ENCODE assay signal across 12 cellular contexts in the genomic region with DNA sequence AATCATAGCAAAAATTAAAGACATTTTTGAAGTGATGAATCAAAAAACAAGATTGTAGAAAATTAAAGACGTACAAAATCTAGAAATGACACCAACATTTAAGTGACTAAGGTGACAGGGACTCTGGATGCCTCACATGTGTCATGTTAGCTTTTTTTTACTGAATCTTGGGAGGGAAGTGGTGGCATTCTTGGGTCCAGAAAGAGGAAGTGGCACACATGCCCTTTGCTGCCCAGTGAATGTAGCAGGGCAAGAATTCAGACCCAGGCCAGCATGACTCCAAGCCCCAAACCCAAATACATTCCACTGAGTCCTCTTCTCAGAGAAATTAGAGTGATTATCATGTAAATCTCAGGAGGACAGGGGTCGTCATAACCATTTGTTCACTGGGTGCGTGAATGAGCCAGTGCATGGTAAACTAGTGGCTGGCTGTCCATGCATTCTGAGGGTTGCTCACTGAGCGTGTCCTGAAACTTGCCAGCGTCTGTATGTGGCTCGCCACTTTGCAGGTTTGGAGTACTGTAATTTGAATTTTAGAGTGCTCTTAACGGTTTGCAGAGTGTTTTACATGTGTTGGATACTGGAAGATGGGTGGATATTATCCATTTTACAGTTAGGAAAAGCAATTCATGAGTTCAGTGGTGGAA. TPM values are rescaled to one million over a fixed set of nuclear protein-coding genes. Genes with fewer than 3 reads are reported as not detected.
DNase-seq lines count a peak whose midpoint lies in the region; TF ChIP-seq lines count a peak whose summit lies in the region.
"Had no signal": no experiment of that assay in that cellular context is flagged by ENCODE, and none has a peak within 500 bp of the region (broad histone marks: within the 10 kb centered on the region; RNA-seq: fewer than 3 reads in every experiment).

No MANE protein-coding gene starts in this region.

- TF ChIP-seq EP300 in stomach (IDR thresholded peaks at IDR 0.05): no peak

- no peak for TF ChIP-seq POLR2A in stomach (IDR thresholded peaks at IDR 0.05)
- no peak for TF ChIP-seq POLR2A in spleen (IDR thresholded peaks at IDR 0.05)

- TF ChIP-seq CTCF in stomach (IDR thresholded peaks at IDR 0.05) (no peak), spleen (IDR thresholded peaks at IDR 0.05 in 8 of 11, conservative IDR thresholded peaks at IDR 0.05 in 3 of 11) (no peak)

- H3K4me1 ChIP-seq in stomach (peaks cover 0 to 50% (median 13%) of the 10 kb centered on the region in 4 donors), spleen (peaks cover 0 to 55% (median 23%) of the 10 kb centered on the region in 6 donors)

- peak; percentile 36 to 44 for DNase-seq in NOMO-1 (lab: John Stamatoyannopoulos, UW; ENCODE audit: unreplicated experiment in 2 of 2)
- DNase-seq in NOMO-1 treated with dmso at 0.1 percent for 144 hours (lab: John Stamatoyannopoulos, UW; ENCODE audit: unreplicated experiment): no peak
- DNase-seq in Kasumi-1 (lab: John Stamatoyannopoulos, UW): peak; percentile 7 to 20
- DNase-seq in RPMI8226: peak; percentile 14
- peak; percentile 59 for DNase-seq in pons (ENCODE audit: low spot score)
- no peak for DNase-seq in stomach
- DNase-seq in spleen: no peak
- no peak for DNase-seq in caudate nucleus (lab: John Stamatoyannopoulos, UW)
- DNase-seq: activated CD4-positive, alpha-beta T cell treated with anti-CD3 and anti-CD28 coated beads for 36 hours; NK-92 treated with Interleukin-12 subunit alpha and Interleukin-12 subunit beta, amount 100 ng/mL, for 24 hours; tibial artery had no signal

- intact Hi-C loops in stomach (cut with DNase I; ENCODE audit: low total_unique reads): no loop called here
- intact Hi-C loops in spleen (cut with DNase I; ENCODE audit: low total_unique reads): loop anchor here (10.0 kb wide), 1 partner anchor 49 kb away; no protein-coding TSS in a partner anchor

- H3K36me3 ChIP-seq in stomach (peaks cover 6 to 50% (median 40%) of the 10 kb centered on the region in 4 donors), spleen (peaks cover 0 to 60% (median 17%) of the 10 kb centered on the region in 6 donors)

- H3K27me3 ChIP-seq in stomach: no peaks in the 10 kb centered on the region
- H3K27me3 ChIP-seq in spleen (replicated peaks in 1 of 7): no peaks in the 10 kb centered on the region
- H3K27me3 ChIP-seq: tibial artery had no signal

- H3K4me3 ChIP-seq in stomach (no peak overlapping the region), spleen (no peak overlapping the region)
- H3K4me3 ChIP-seq: skin epidermis, tibial artery had no signal

- H3K9me3 ChIP-seq in stomach (peaks cover 0 to 8% (median 3%) of the 10 kb centered on the region in 4 donors), spleen (peaks cover 0 to 14% (median 6%) of the 10 kb centered on the region in 8 donors)

- H3K27ac ChIP-seq in stomach (no peak overlapping the region), spleen (peak overlapping the region in 3 of 8 donors; percentile 16 to 37 (median 36)), caudate nucleus (ENCODE audit: low read depth, low read length) (no peak overlapping the region)

- WGBS in stomach, 5 donors: 84 to 90% (median 89%) methylated on average over 7 of the region's 7 CpGs
- 74 to 85% (median 82%) methylated on average over 7 of the region's 7 CpGs for WGBS in spleen, 5 donors

RNA-seq across cellular contexts. Expression of a gene that starts 55.4 kb away (rescaled TPM):
- total RNA-seq in stomach: 10 to 100 TPM; 33.5 to 72.4 (median 40.8) TPM
- polyA plus RNA-seq in stomach: 10 to 100 TPM; 19.5 to 42.5 (median 40.0) TPM
- total RNA-seq in spleen: 100 to 1,000 TPM in 1 of 7 donors, 10 to 100 TPM in 6; 45.7 to 114 (median 79.2) TPM
- polyA plus RNA-seq in spleen: 10 to 100 TPM; 13.7 to 24.0 (median 18.2) TPM

Comparison
In these comparisons a context has a peak if more than half of its experiments do, and no peak if none do; other contexts are left out.
1. DNase-seq: peak in NOMO-1 (2 of 2), Kasumi-1 (2 of 2), RPMI8226 (single experiment) and pons (single experiment); none in NOMO-1 treated with dmso at 0.1 percent for 144 hours (single experiment), stomach (single experiment), spleen (single experiment) and caudate nucleus (0 of 61).